In genomic region chr1:234722904-234723588, GRCh38 we compare ENCODE assay signal across 8 cellular contexts.
DNase-seq lines count a peak whose midpoint lies in the region; ATAC-seq, FAIRE-seq and TF ChIP-seq lines count a peak whose summit lies in the region.

No MANE protein-coding gene starts in this region.

- H3K36me3 ChIP-seq in pancreas: no peaks in the 10 kb centered on the region
- H3K36me3 ChIP-seq in tibial artery: no peaks in the 10 kb centered on the region

- WGBS in pancreas, 2 donors: 42 to 55% methylated on average over 23 of the region's 23 CpGs

- ATAC-seq in pancreas: peak; percentile 2 to 30 (median 14)
- no peak for ATAC-seq in HG02870 (IDR thresholded peaks at IDR 0.05; ENCODE audit: unreplicated experiment)
- ATAC-seq in HG03571 (IDR thresholded peaks at IDR 0.05; ENCODE audit: unreplicated experiment): no peak

- FAIRE-seq in RCC 7860 (lab: Jason Lieb, UNC) (no peak), pancreas (lab: Jason Lieb, UNC) (no peak)

- H3K4me3 ChIP-seq in foreskin fibroblast (ENCODE audit: low read depth in 1 of 2, low read length in 2 of 2) (peak overlapping the region; percentile 19 to 35), pancreas (no peak overlapping the region), tibial artery (peak overlapping the region in 1 of 2 donors; percentile 35)

- DNase-seq in H4 (ENCODE audit: low spot score) (peak; percentile 72), RCC 7860 (ENCODE audit: low spot score) (peak; percentile 75), activated gamma-delta T cell (lab: John Stamatoyannopoulos, UW) (peak; percentile 17), foreskin fibroblast (peak; percentile 92 to 96), pancreas (peak in 5 of 6 donors; percentile 60 to 79 (median 69)), tibial artery (peak; percentile 89 to 91)

- H3K27me3 ChIP-seq in pancreas (no peaks in the 10 kb centered on the region), tibial artery (no peaks in the 10 kb centered on the region)

- intact Hi-C loops in pancreas (cut with DNase I) (loop anchor here in 2 of 3 donors (5.0 kb wide), 3 partner anchors 106 to 244 kb away; no protein-coding TSS in a partner anchor), tibial artery (cut with DNase I; ENCODE audit: low total_unique reads) (loop anchor here (5.0 kb wide), 4 partner anchors 111 to 274 kb away; partner anchors contain the start of gene IRF2BP2)

- H3K4me1 ChIP-seq in pancreas (peaks cover 64 to 83% (median 69%) of the 10 kb centered on the region in 3 donors), tibial artery (peaks cover 0 to 93% (median 83%) of the 10 kb centered on the region in 4 donors)

- H3K27ac ChIP-seq in pancreas (peak overlapping the region; percentile 94 to 99 (median 97)), tibial artery (peak overlapping the region; percentile 81 to 87)

- no peak for TF ChIP-seq CTCF in foreskin fibroblast (IDR thresholded peaks at IDR 0.05; ENCODE audit: low read depth, low read length)
- TF ChIP-seq CTCF in pancreas (IDR thresholded peaks at IDR 0.05): no peak
- TF ChIP-seq CTCF in tibial artery (IDR thresholded peaks at IDR 0.05): no peak

- H3K9me3 ChIP-seq in pancreas: no peaks in the 10 kb centered on the region
- no peaks in the 10 kb centered on the region for H3K9me3 ChIP-seq in tibial artery

Comparison
In these comparisons a context has a peak if more than half of its experiments do, and no peak if none do; other contexts are left out.
1. DNase-seq: peak in every context shown above with its lines; median percentile 94 in foreskin fibroblast; 90 in tibial artery; 75 in RCC 7860; 72 in H4; 69 in pancreas; 17 in activated gamma-delta T cell.
2. H3K4me3 ChIP-seq: peak in foreskin fibroblast (2 of 2); none in pancreas (0 of 4).
3. ATAC-seq: peak in pancreas (4 of 4); none in HG02870 (single experiment) and HG03571 (single experiment).